ENCODE assay signal across 2 cellular contexts in genomic region chr1:67618285-67619018, GRCh38.
TF ChIP-seq lines count a peak whose summit lies in the region.

No MANE protein-coding gene starts in this region.

TF ChIP-seq in liver, 16 proteins besides CTCF, POLR2A, EP300 and RAD21 (continued from another document):
- no peak for TF ChIP-seq ZBTB33 (IDR thresholded peaks at IDR 0.05)
- TF ChIP-seq EGR1 (IDR thresholded peaks at IDR 0.05; ENCODE audit: low read depth in 2 of 2): no peak
- TF ChIP-seq FOXA2 (IDR thresholded peaks at IDR 0.05): peak; percentile 14
- peak in 1 of 2 donors; percentile 39 for TF ChIP-seq HNF4A (conservative IDR thresholded peaks at IDR 0.05)
- TF ChIP-seq NR2F2 (IDR thresholded peaks at IDR 0.05): peak; percentile 10
- no peak for TF ChIP-seq MAX (IDR thresholded peaks at IDR 0.05)
- TF ChIP-seq REST (IDR thresholded peaks at IDR 0.05): peak; percentile 12
- TF ChIP-seq JUND (IDR thresholded peaks at IDR 0.05): no peak
- TF ChIP-seq YY1 (IDR thresholded peaks at IDR 0.05): no peak
- peak; percentile 27 to 68 for TF ChIP-seq RXRA (IDR thresholded peaks at IDR 0.05)
TF ChIP-seq in liver: peak in this region for 5.

TF ChIP-seq in HepG2, 621 proteins besides CTCF, POLR2A, EP300 and RAD21:
- no peak for TF ChIP-seq AKNA (CRISPR knock-in tag; IDR thresholded peaks at IDR 0.05; ENCODE audit: borderline replicate concordance)
- TF ChIP-seq ARNT (IDR thresholded peaks at IDR 0.05): no peak
- TF ChIP-seq REST (IDR thresholded peaks at IDR 0.05; ENCODE audit: borderline replicate concordance in 1 of 2, low read depth in 1 of 2, low read length in 2 of 2): no peak
- no peak for TF ChIP-seq ZNF530 (CRISPR knock-in tag; IDR thresholded peaks at IDR 0.05; ENCODE audit: low read depth)
- no peak for TF ChIP-seq SMARCE1 (IDR thresholded peaks at IDR 0.05; ENCODE audit: borderline replicate concordance)
- TF ChIP-seq HOXA9 (CRISPR knock-in tag; IDR thresholded peaks at IDR 0.05; ENCODE audit: borderline replicate concordance): no peak
- TF ChIP-seq ZNF142 (CRISPR knock-in tag; IDR thresholded peaks at IDR 0.05): no peak
- no peak for TF ChIP-seq ZNF780A (CRISPR knock-in tag; IDR thresholded peaks at IDR 0.05)
- TF ChIP-seq PRMT3 (CRISPR knock-in tag; IDR thresholded peaks at IDR 0.05; ENCODE audit: borderline replicate concordance, low read depth): no peak
- no peak for TF ChIP-seq SNAPC2 (CRISPR knock-in tag; IDR thresholded peaks at IDR 0.05)
- TF ChIP-seq TARDBP (CRISPR knock-in tag; IDR thresholded peaks at IDR 0.05): no peak
- no peak for TF ChIP-seq ZSCAN20 (CRISPR knock-in tag; IDR thresholded peaks at IDR 0.05; ENCODE audit: borderline replicate concordance)
- TF ChIP-seq PAWR (CRISPR knock-in tag; IDR thresholded peaks at IDR 0.05; ENCODE audit: borderline replicate concordance): no peak
